ENCODE assay signal across 8 cellular contexts in genomic region chr7:74482629-74483401, GRCh38. TPM values are rescaled to one million over a fixed set of nuclear protein-coding genes. Genes with fewer than 3 reads are reported as not detected.
DNase-seq lines count a peak whose midpoint lies in the region; ATAC-seq, FAIRE-seq and TF ChIP-seq lines count a peak whose summit lies in the region.

No MANE protein-coding gene starts in this region.

- no peak overlapping the region for H3K4me3 ChIP-seq in SK-N-SH (ENCODE audit: low read depth in 2 of 2, low read length in 1 of 2)
- H3K4me3 ChIP-seq in gastroesophageal sphincter: no peak overlapping the region
- no peak overlapping the region for H3K4me3 ChIP-seq in skin epidermis
- H3K4me3 ChIP-seq in small intestine (ENCODE audit: low read depth in 1 of 2, low read length in 2 of 2): no peak overlapping the region

- POLR2A ChIA-PET in SK-N-SH (lab: Yijun Ruan, JAX): no interaction called here

- H3K27ac ChIP-seq in SK-N-SH (ENCODE audit: low read depth in 2 of 2, low read length in 1 of 2) (peak overlapping the region in 1 of 2 experiments; percentile 60; a peak in 2 of 4 replicates), gastroesophageal sphincter (peak overlapping the region; percentile 95 to 98 (median 96)), skin epidermis (peak overlapping the region in 13 of 21 experiments; percentile 8 to 96 (median 62)), small intestine (ENCODE audit: low read depth in 1 of 2, low read length in 1 of 2) (peak overlapping the region in 1 of 2 donors; percentile 19)

- H3K36me3 ChIP-seq in SK-N-SH (replicated peaks in 1 of 2; ENCODE audit: control insufficient read depth in 1 of 2, insufficient read depth in 2 of 2, low read length in 1 of 2) (no peaks in the 10 kb centered on the region), gastroesophageal sphincter (no peaks in the 10 kb centered on the region), small intestine (ENCODE audit: control insufficient read depth in 2 of 2, insufficient read depth in 2 of 2, low read length in 2 of 2) (no peaks in the 10 kb centered on the region)

- no peak for TF ChIP-seq EP300 in SK-N-SH (IDR thresholded peaks at IDR 0.05; ENCODE audit: borderline replicate concordance in 1 of 2, low read depth in 1 of 2, low read length in 1 of 2)
- no peak for TF ChIP-seq EP300 in gastroesophageal sphincter (IDR thresholded peaks at IDR 0.05)

- H3K9me2 ChIP-seq in SK-N-SH: no peaks in the 10 kb centered on the region

- H3K9ac ChIP-seq in SK-N-SH: 0 out of 2 replicates have a peak overlapping the region, but pooled peaks have one; percentile 25

- 0 out of 2 replicates have a peak, but pooled peaks cover 7% of the 10 kb centered on the region for H4K20me1 ChIP-seq in SK-N-SH (ENCODE audit: insufficient read depth)

- H3F3A ChIP-seq in SK-N-SH (replicated peaks; ENCODE audit: insufficient read depth): peaks cover 26% of the 10 kb centered on the region

- peak; percentile 10 for ATAC-seq in gastroesophageal sphincter
- no peak for ATAC-seq in HG03039 (IDR thresholded peaks at IDR 0.05; ENCODE audit: unreplicated experiment)
- ATAC-seq in HG03045 (IDR thresholded peaks at IDR 0.05; ENCODE audit: unreplicated experiment): no peak
- ATAC-seq in HG02763 (IDR thresholded peaks at IDR 0.05; ENCODE audit: unreplicated experiment): no peak

- CTCF ChIA-PET in SK-N-SH (lab: Yijun Ruan, JAX): interaction anchor here (1.2 to 1.3 kb wide), 2 partner anchors 25 to 33 kb away, joined by 3 to 8 read pairs; no protein-coding TSS in a partner anchor

- TF ChIP-seq CTCF in SK-N-SH (IDR thresholded peaks at IDR 0.05): no peak
- no peak for TF ChIP-seq CTCF in gastroesophageal sphincter (IDR thresholded peaks at IDR 0.05)

- H3K9me3 ChIP-seq in SK-N-SH (no peaks in the 10 kb centered on the region), gastroesophageal sphincter (no peaks in the 10 kb centered on the region), small intestine (ENCODE audit: control insufficient read depth, low read depth) (no peaks in the 10 kb centered on the region)

- no peak for DNase-seq in GM12891 (ENCODE audit: insufficient read length, low spot score)
- DNase-seq in SK-N-SH: no peak
- no peak for DNase-seq in small intestine

- FAIRE-seq in GM12891 (lab: Jason Lieb, UNC) (peak; percentile 54), small intestine (lab: Jason Lieb, UNC) (no peak)

- no peak overlapping the region for H3K4me2 ChIP-seq in SK-N-SH

- WGBS in SK-N-SH (ENCODE audit: low lambda C conversion rate): 66% methylated on average over 16 of the region's 16 CpGs
- WGBS in gastroesophageal sphincter (ENCODE audit: low coverage in 1 of 2), 2 donors: 57 to 61% methylated on average over 11 to 12 of the region's 16 CpGs
- WGBS in small intestine, 3 donors: 85 to 88% (median 86%) methylated on average over 16 of the region's 16 CpGs

- TF ChIP-seq RAD21 in SK-N-SH (IDR thresholded peaks at IDR 0.05; ENCODE audit: low read length): no peak

- no peak overlapping the region for H2AFZ ChIP-seq in SK-N-SH (ENCODE audit: low read depth)

- H3K79me2 ChIP-seq in SK-N-SH (ENCODE audit: insufficient read depth): peaks cover 69% of the 10 kb centered on the region

- H3K27me3 ChIP-seq in SK-N-SH (ENCODE audit: insufficient read depth): no peaks in the 10 kb centered on the region
- no peaks in the 10 kb centered on the region for H3K27me3 ChIP-seq in gastroesophageal sphincter
- H3K27me3 ChIP-seq in small intestine (ENCODE audit: control insufficient read depth in 2 of 2, insufficient read depth in 2 of 2, low read length in 2 of 2): no peaks in the 10 kb centered on the region

- H3K4me1 ChIP-seq in SK-N-SH (ENCODE audit: control insufficient read depth in 1 of 2, insufficient read depth in 2 of 2, low read depth in 1 of 2, low read length in 1 of 2) (peaks cover 39 to 43% of the 10 kb centered on the region in 2 experiments; a peak in 3 of 4 replicates), gastroesophageal sphincter (peaks cover 5 to 72% (median 29%) of the 10 kb centered on the region in 3 donors), small intestine (ENCODE audit: control insufficient read depth in 2 of 2, insufficient read depth in 1 of 2, low read depth in 1 of 2, low read length in 1 of 2) (peaks cover 3 to 4% of the 10 kb centered on the region in 2 donors)

- TF ChIP-seq POLR2A in GM12891 (IDR thresholded peaks at IDR 0.05; ENCODE audit: low read depth, low read length) (no peak), gastroesophageal sphincter (IDR thresholded peaks at IDR 0.05) (peak in 1 of 2 donors; percentile 10)

TF ChIP-seq in GM12891, 5 proteins besides CTCF, POLR2A, EP300 and RAD21:
- no peak for TF ChIP-seq POU2F2 (IDR thresholded peaks at IDR 0.05; ENCODE audit: low read depth, low read length)
- TF ChIP-seq TAF1 (IDR thresholded peaks at IDR 0.05; ENCODE audit: low read depth, low read length): no peak
- TF ChIP-seq SPI1 (IDR thresholded peaks at IDR 0.05; ENCODE audit: low read depth, low read length): no peak
- TF ChIP-seq POLR2AphosphoS5 (IDR thresholded peaks at IDR 0.05; ENCODE audit: low read depth, low read length): no peak
- TF ChIP-seq PAX5 (IDR thresholded peaks at IDR 0.05; ENCODE audit: insufficient read depth, low read length, severe bottlenecking): no peak

TF ChIP-seq in SK-N-SH, 30 proteins besides CTCF, POLR2A, EP300 and RAD21:
- TF ChIP-seq RXRA (IDR thresholded peaks at IDR 0.05; ENCODE audit: borderline replicate concordance, low read depth) (no peak; the same call in 1 of the 2 replicates), TAF1 (IDR thresholded peaks at IDR 0.05; ENCODE audit: borderline replicate concordance, low read depth, low read length) (no peak), USF1 (IDR thresholded peaks at IDR 0.05; ENCODE audit: borderline replicate concordance, low read depth) (peak; percentile 78; the same call in 1 of the 2 replicates), RCOR1 (IDR thresholded peaks at IDR 0.05; ENCODE audit: low read length) (no peak), RFX5 (IDR thresholded peaks at IDR 0.05; ENCODE audit: low read length) (no peak), PBX3 (IDR thresholded peaks at IDR 0.05) (peak; percentile 12; the same call in 1 of the 2 replicates), MAX (IDR thresholded peaks at IDR 0.05; ENCODE audit: low read depth) (peak; percentile 47; the same call in 1 of the 2 replicates), ELF1 (IDR thresholded peaks at IDR 0.05) (no peak)

RNA-seq across cellular contexts. Expression of gene GTF2IRD1, which starts 29.1 kb away (rescaled TPM):
- polyA plus RNA-seq in GM12891 (2012; ENCODE audit: low read depth, missing spikeins): 4.8 TPM
- 20.2 and 26.4 TPM in 2 replicates for polyA plus RNA-seq in SK-N-SH (2012; rRNA removed)
- 13.9 and 18.4 TPM in 2 replicates for polyA plus RNA-seq in SK-N-SH (2012; cell fraction: cytosol; rRNA removed)
- 29.0 and 37.8 TPM in 2 replicates for polyA plus RNA-seq in SK-N-SH (2012; cell fraction: nucleus; rRNA removed)
- 10 to 100 TPM; 21.5 to 49.0 (median 28.2) TPM for total RNA-seq in gastroesophageal sphincter
- 10 to 100 TPM in 1 of 3 donors, 1 to 10 TPM in 2; 1.6 to 13.2 (median 7.0) TPM for polyA plus RNA-seq in small intestine
